Comparison of ENCODE assay signal across 19 cellular contexts in genomic region chr10:75658915-75659314, GRCh38.
DNase-seq lines count a peak whose midpoint lies in the region; ATAC-seq and TF ChIP-seq lines count a peak whose summit lies in the region.
"Had no signal": no experiment of that assay in that cellular context is flagged by ENCODE, and none has a peak within 500 bp of the region (broad histone marks: within the 10 kb centered on the region; RNA-seq: fewer than 3 reads in every experiment).

No MANE protein-coding gene starts in this region.

- no peak for TF ChIP-seq CTCF in ascending aorta (IDR thresholded peaks at IDR 0.05)
- TF ChIP-seq CTCF in right lobe of liver (IDR thresholded peaks at IDR 0.05): no peak
- TF ChIP-seq CTCF in thyroid gland (IDR thresholded peaks at IDR 0.05): no peak

- H3K4me3 ChIP-seq in ascending aorta (no peak overlapping the region), right lobe of liver (no peak overlapping the region), thyroid gland (replicated peaks in 1 of 3) (no peak overlapping the region)

- H3K4me1 ChIP-seq in ascending aorta (peaks cover 7 to 70% of the 10 kb centered on the region in 2 donors), right lobe of liver (peaks cover 0 to 37% (median 8%) of the 10 kb centered on the region in 4 donors), thyroid gland (peaks cover 25 to 78% of the 10 kb centered on the region in 2 donors)
- H3K4me1 ChIP-seq: BE2C had no signal

- no peaks in the 10 kb centered on the region for H3K9me3 Mint-ChIP-seq in activated T-cell treated with anti-CD3 and anti-CD28 coated beads, Interleukin-2, amount 50 U/mL, for 72 hours
- H3K9me3 Mint-ChIP-seq: HFFc6 had no signal

- no peaks in the 10 kb centered on the region for H3K4me1 Mint-ChIP-seq in activated T-cell treated with anti-CD3 and anti-CD28 coated beads, Interleukin-2, amount 50 U/mL, for 72 hours (ENCODE audit: low read depth)
- H3K4me1 Mint-ChIP-seq: CD4-positive, CD25-positive, alpha-beta regulatory T cell; CD8-positive, alpha-beta memory T cell had no signal

- peak overlapping the region; percentile 19 to 89 for H3K27ac ChIP-seq in ascending aorta
- no peak overlapping the region for H3K27ac ChIP-seq in right lobe of liver
- peak overlapping the region; percentile 52 to 74 (median 65) for H3K27ac ChIP-seq in thyroid gland

- WGBS in right lobe of liver (ENCODE audit: insufficient coverage, low coverage, low lambda C conversion rate, missing lambda C conversion rate): 50% methylated on average over 2 of the region's 6 CpGs
- WGBS in thyroid gland, 2 donors: 26 to 42% methylated on average over 6 of the region's 6 CpGs

- no peak for TF ChIP-seq POLR2A in right lobe of liver (IDR thresholded peaks at IDR 0.05)
- TF ChIP-seq POLR2A in thyroid gland (IDR thresholded peaks at IDR 0.05): no peak

- H3K27ac Mint-ChIP-seq in activated T-cell treated with anti-CD3 and anti-CD28 coated beads, Interleukin-2, amount 50 U/mL, for 72 hours: no peak overlapping the region
- H3K27ac Mint-ChIP-seq: CD4-positive, CD25-positive, alpha-beta regulatory T cell; CD8-positive, alpha-beta memory T cell; HFFc6 had no signal

- H3K27me3 Mint-ChIP-seq in activated T-cell treated with anti-CD3 and anti-CD28 coated beads, Interleukin-2, amount 50 U/mL, for 72 hours (ENCODE audit: low read depth): peaks cover 3% of the 10 kb centered on the region

- no peak overlapping the region for H3K4me3 Mint-ChIP-seq in activated T-cell treated with anti-CD3 and anti-CD28 coated beads, Interleukin-2, amount 50 U/mL, for 72 hours
- H3K4me3 Mint-ChIP-seq: CD4-positive, CD25-positive, alpha-beta regulatory T cell; HFFc6 had no signal

- H3K36me3 ChIP-seq in ascending aorta (no peaks in the 10 kb centered on the region), right lobe of liver (no peaks in the 10 kb centered on the region), thyroid gland (no peaks in the 10 kb centered on the region)
- H3K36me3 ChIP-seq: BE2C had no signal

- H3K9me3 ChIP-seq in ascending aorta (no peaks in the 10 kb centered on the region), right lobe of liver (no peaks in the 10 kb centered on the region), thyroid gland (no peaks in the 10 kb centered on the region)
- H3K9me3 ChIP-seq: BE2C had no signal

- H3K36me3 Mint-ChIP-seq in activated T-cell treated with anti-CD3 and anti-CD28 coated beads, Interleukin-2, amount 50 U/mL, for 72 hours (ENCODE audit: insufficient read depth in 2 of 2): no peaks in the 10 kb centered on the region
- H3K36me3 Mint-ChIP-seq: CD4-positive, CD25-positive, alpha-beta regulatory T cell; CD8-positive, alpha-beta memory T cell had no signal

- DNase-seq in DMS79 treated with DMSO at 0.1 percent for 48 hours (lab: John Stamatoyannopoulos, UW): peak; percentile 50
- no peak for DNase-seq in ascending aorta (ENCODE audit: low spot score in 2 of 2)
- DNase-seq in right lobe of liver: peak; percentile 28 to 68 (median 50)
- DNase-seq in thyroid gland: peak; percentile 87 to 91
- no peak for DNase-seq in Kasumi-1 (lab: John Stamatoyannopoulos, UW)
- DNase-seq in activated T-cell treated with anti-CD3 and anti-CD28 coated beads, Interleukin-2, amount 50 U/mL, for 72 hours: no peak
- DNase-seq in putamen (ENCODE audit: low spot score): no peak
- DNase-seq: ACHN; BE2C; C1 segment of cervical spinal cord; CD4-positive, CD25-positive, alpha-beta regulatory T cell; CD8-positive, alpha-beta memory T cell; COR-L47; GF-D8; GOT3; H7; HFFc6 had no signal

- ATAC-seq in right lobe of liver (peak; percentile 25 to 56 (median 42)), GM18858 (IDR thresholded peaks at IDR 0.05; ENCODE audit: unreplicated experiment) (no peak)
- no peak for ATAC-seq in activated T-cell treated with anti-CD3 and anti-CD28 coated beads, Interleukin-2, amount 50 U/mL, for 72 hours (replicated peaks in 1 of 2)
- ATAC-seq: HCT116 had no signal

- H3K27me3 ChIP-seq in ascending aorta (no peaks in the 10 kb centered on the region), right lobe of liver (no peaks in the 10 kb centered on the region), thyroid gland (no peaks in the 10 kb centered on the region)
- H3K27me3 ChIP-seq: BE2C had no signal

- intact Hi-C loops in ascending aorta (cut with DNase I) (loop anchor here (5.0 to 10.0 kb wide), 3 partner anchors 376 to 1356 kb away; no protein-coding TSS in a partner anchor), right lobe of liver (cut with DNase I) (no loop called here), thyroid gland (cut with DNase I) (loop anchor here (10.0 kb wide), 1 partner anchor 244 kb away; no protein-coding TSS in a partner anchor)

Comparison
In these comparisons a context has a peak if more than half of its experiments do, and no peak if none do; other contexts are left out.
1. DNase-seq: peak in DMS79 treated with DMSO at 0.1 percent for 48 hours (single experiment), right lobe of liver (3 of 3) and thyroid gland (2 of 2); none in ascending aorta (0 of 2), Kasumi-1 (0 of 2), activated T-cell treated with anti-CD3 and anti-CD28 coated beads, Interleukin-2, amount 50 U/mL, for 72 hours (0 of 2) and putamen (single experiment).
2. H3K27ac ChIP-seq: peak in ascending aorta (2 of 2) and thyroid gland (3 of 3); none in right lobe of liver (0 of 3).
3. ATAC-seq: peak in right lobe of liver (4 of 4); none in GM18858 (single experiment) and activated T-cell treated with anti-CD3 and anti-CD28 coated beads, Interleukin-2, amount 50 U/mL, for 72 hours (0 of 2).
4. intact Hi-C loops: an anchor here in ascending aorta (5.0 to 10.0 kb wide) and thyroid gland (10.0 kb wide); none called in right lobe of liver.